Comparison of ENCODE assay signal across 21 cellular contexts in the genomic region with DNA sequence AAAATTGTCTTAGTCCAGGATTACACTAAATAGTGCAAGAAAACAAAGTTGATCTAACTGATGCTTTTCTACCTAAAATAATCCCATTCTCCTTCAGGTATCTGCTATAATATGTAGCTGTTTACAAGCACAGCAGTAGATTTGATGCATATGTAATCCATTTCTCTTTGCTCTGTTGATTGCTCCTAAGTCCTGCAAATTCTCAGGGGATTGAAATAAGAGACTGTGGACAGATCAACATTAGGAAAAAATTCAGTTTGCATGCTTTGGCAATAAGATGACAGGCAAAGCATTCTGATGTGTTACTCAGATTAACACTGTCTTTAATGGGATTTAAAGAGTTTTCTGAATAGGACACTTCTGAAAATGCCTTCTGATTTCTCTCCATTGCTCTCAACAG. TPM values are rescaled to one million over a fixed set of nuclear protein-coding genes. Genes with fewer than 3 reads are reported as not detected.
DNase-seq lines count a peak whose midpoint lies in the region; ATAC-seq, FAIRE-seq and TF ChIP-seq lines count a peak whose summit lies in the region.
"Had no signal": no experiment of that assay in that cellular context is flagged by ENCODE, and none has a peak within 500 bp of the region (broad histone marks: within the 10 kb centered on the region; RNA-seq: fewer than 3 reads in every experiment).

No MANE protein-coding gene starts in this region.

- H3K4me2 ChIP-seq in astrocyte (ENCODE audit: low read length), result no peak overlapping the region

- H3K4me3 ChIP-seq in astrocyte (ENCODE audit: insufficient read depth, low read depth, low read length), result no peak overlapping the region

- H3K4me1 ChIP-seq in astrocyte (ENCODE audit: insufficient read depth, low read length), result peaks cover 29% of the 10 kb centered on the region

- H2AFZ ChIP-seq in astrocyte (ENCODE audit: low read depth, low read length), result no peak overlapping the region

- no peak overlapping the region for H3K27ac ChIP-seq in astrocyte (ENCODE audit: low read depth, low read length)

- FAIRE-seq in astrocyte (lab: Jason Lieb, UNC), result no peak

- peaks cover 54% of the 10 kb centered on the region for H3K79me2 ChIP-seq in astrocyte (ENCODE audit: insufficient read depth, low read length)

- peaks cover 21% of the 10 kb centered on the region for H3K36me3 Mint-ChIP-seq in activated naive CD8-positive, alpha-beta T cell treated with anti-CD3 and anti-CD28 coated beads, Interleukin-2, amount 50 U/mL, for 24 hours (ENCODE audit: low read depth)
- H3K36me3 Mint-ChIP-seq in activated naive CD8-positive, alpha-beta T cell treated with anti-CD3 and anti-CD28 coated beads for 36 hours, result peaks cover 19% of the 10 kb centered on the region
- peaks cover 4% of the 10 kb centered on the region for H3K36me3 Mint-ChIP-seq in astrocyte (ENCODE audit: low read depth, unreplicated experiment)
- H3K36me3 Mint-ChIP-seq in activated T-helper 1 cell treated with anti-CD3 and anti-CD28 coated beads, Interleukin-12 subunit alpha, Interleukin-12 subunit beta, Interleukin-2, Interleukin-4 antibody, amounts not matched to agents 30 ng/mL and 10 ng/mL and 1 ng/mL, durations not matched to agents 14 hours and 24 hours and 36 hours (ENCODE audit: low read depth), result peaks cover 27% of the 10 kb centered on the region

- H3K4me1 Mint-ChIP-seq in activated naive CD8-positive, alpha-beta T cell treated with anti-CD3 and anti-CD28 coated beads, Interleukin-2, amount 50 U/mL, for 24 hours, result peaks cover 33% of the 10 kb centered on the region
- H3K4me1 Mint-ChIP-seq in activated naive CD8-positive, alpha-beta T cell treated with anti-CD3 and anti-CD28 coated beads for 36 hours, result peaks cover 25% of the 10 kb centered on the region
- peaks cover 31% of the 10 kb centered on the region for H3K4me1 Mint-ChIP-seq in astrocyte (ENCODE audit: low read depth, unreplicated experiment)
- H3K4me1 Mint-ChIP-seq in activated T-helper 1 cell treated with anti-CD3 and anti-CD28 coated beads, Interleukin-12 subunit alpha, Interleukin-12 subunit beta, Interleukin-2, Interleukin-4 antibody, amounts not matched to agents 30 ng/mL and 10 ng/mL and 1 ng/mL, durations not matched to agents 14 hours and 24 hours and 36 hours (ENCODE audit: low read depth), result peaks cover 23% of the 10 kb centered on the region

- H4K20me1 ChIP-seq in astrocyte (ENCODE audit: insufficient read depth, low read length), result peaks cover 11% of the 10 kb centered on the region

- intact Hi-C loops in activated T-helper 1 cell treated with anti-CD3 and anti-CD28 coated beads, Interleukin-12 subunit alpha, Interleukin-12 subunit beta, Interleukin-2, Interleukin-4 antibody, amounts not matched to agents 30 ng/mL and 10 ng/mL and 1 ng/mL, durations not matched to agents 14 hours and 24 hours and 36 hours (cut with micrococcal nuclease), result no loop called here

- TF ChIP-seq CTCF in astrocyte (IDR thresholded peaks at IDR 0.05; ENCODE audit: insufficient read depth, low read depth, low read length), result no peak

- H3K27ac Mint-ChIP-seq in activated naive CD8-positive, alpha-beta T cell treated with anti-CD3 and anti-CD28 coated beads, Interleukin-2, amount 50 U/mL, for 24 hours, result peak overlapping the region; percentile 33
- H3K27ac Mint-ChIP-seq in activated naive CD8-positive, alpha-beta T cell treated with anti-CD3 and anti-CD28 coated beads for 36 hours, result no peak overlapping the region
- peak overlapping the region; percentile 1 for H3K27ac Mint-ChIP-seq in astrocyte (ENCODE audit: unreplicated experiment)
- no peak overlapping the region for H3K27ac Mint-ChIP-seq in activated T-helper 1 cell treated with anti-CD3 and anti-CD28 coated beads, Interleukin-12 subunit alpha, Interleukin-12 subunit beta, Interleukin-2, Interleukin-4 antibody, amounts not matched to agents 30 ng/mL and 10 ng/mL and 1 ng/mL, durations not matched to agents 14 hours and 24 hours and 36 hours
- H3K27ac Mint-ChIP-seq: HFFc6 had no signal

- H3K9me3 ChIP-seq in astrocyte (ENCODE audit: insufficient read depth, low read depth, low read length), result no peaks in the 10 kb centered on the region

- no peaks in the 10 kb centered on the region for H3K9me3 Mint-ChIP-seq in activated naive CD8-positive, alpha-beta T cell treated with anti-CD3 and anti-CD28 coated beads, Interleukin-2, amount 50 U/mL, for 24 hours
- no peaks in the 10 kb centered on the region for H3K9me3 Mint-ChIP-seq in activated naive CD8-positive, alpha-beta T cell treated with anti-CD3 and anti-CD28 coated beads for 36 hours
- H3K9me3 Mint-ChIP-seq in astrocyte (ENCODE audit: unreplicated experiment), result no peaks in the 10 kb centered on the region
- H3K9me3 Mint-ChIP-seq in activated T-helper 1 cell treated with anti-CD3 and anti-CD28 coated beads, Interleukin-12 subunit alpha, Interleukin-12 subunit beta, Interleukin-2, Interleukin-4 antibody, amounts not matched to agents 30 ng/mL and 10 ng/mL and 1 ng/mL, durations not matched to agents 14 hours and 24 hours and 36 hours, result no peaks in the 10 kb centered on the region
- H3K9me3 Mint-ChIP-seq: CD4-positive, CD25-positive, alpha-beta regulatory T cell; HFFc6 had no signal

- peaks cover 12% of the 10 kb centered on the region for H3K36me3 ChIP-seq in astrocyte (ENCODE audit: insufficient read depth, low read length)

- H3K9ac ChIP-seq in astrocyte (ENCODE audit: low read length), result no peak overlapping the region

- no peak for DNase-seq in activated naive CD8-positive, alpha-beta T cell treated with anti-CD3 and anti-CD28 coated beads, Interleukin-2, amount 50 U/mL, for 24 hours
- no peak for DNase-seq in activated naive CD8-positive, alpha-beta T cell treated with anti-CD3 and anti-CD28 coated beads for 36 hours
- DNase-seq in astrocyte (ENCODE audit: low read depth) (no peak), fibroblast of the conjunctiva (ENCODE audit: low read depth) (peak; percentile 32), NCI-H345 treated with DMSO at 0.1 percent for 48 hours (lab: John Stamatoyannopoulos, UW; ENCODE audit: unreplicated experiment) (no peak), DMS 273 treated with DMSO at 0.1 percent for 48 hours (lab: John Stamatoyannopoulos, UW) (no peak), NCI-H1436 treated with DMSO at 0.1 percent for 48 hours (lab: John Stamatoyannopoulos, UW) (no peak)
- no peak for DNase-seq in activated T-helper 1 cell treated with anti-CD3 and anti-CD28 coated beads, Interleukin-12 subunit alpha, Interleukin-12 subunit beta, Interleukin-2, Interleukin-4 antibody, amounts not matched to agents 30 ng/mL and 10 ng/mL and 1 ng/mL, durations not matched to agents 14 hours and 24 hours and 36 hours (ENCODE audit: low spot score)
- DNase-seq: AML-193; Calu3; CD4-positive, CD25-positive, alpha-beta regulatory T cell; DND-41; GDM1; GOT3; HFFc6; Karpas-422; NCI-H1105 treated with DMSO at 0.1 percent for 48 hours; NCI-H187 treated with DMSO at 0.1 percent for 48 hours; NCI-H2227 treated with DMSO at 0.1 percent for 48 hours; NCI-H69; PC-3 had no signal

- H3K27me3 Mint-ChIP-seq in activated naive CD8-positive, alpha-beta T cell treated with anti-CD3 and anti-CD28 coated beads, Interleukin-2, amount 50 U/mL, for 24 hours, result no peaks in the 10 kb centered on the region
- H3K27me3 Mint-ChIP-seq in activated naive CD8-positive, alpha-beta T cell treated with anti-CD3 and anti-CD28 coated beads for 36 hours, result no peaks in the 10 kb centered on the region
- H3K27me3 Mint-ChIP-seq in astrocyte (ENCODE audit: low read depth, unreplicated experiment), result no peaks in the 10 kb centered on the region
- H3K27me3 Mint-ChIP-seq in activated T-helper 1 cell treated with anti-CD3 and anti-CD28 coated beads, Interleukin-12 subunit alpha, Interleukin-12 subunit beta, Interleukin-2, Interleukin-4 antibody, amounts not matched to agents 30 ng/mL and 10 ng/mL and 1 ng/mL, durations not matched to agents 14 hours and 24 hours and 36 hours (ENCODE audit: insufficient read depth), result no peaks in the 10 kb centered on the region
- H3K27me3 Mint-ChIP-seq: CD4-positive, CD25-positive, alpha-beta regulatory T cell had no signal

- H3K4me3 Mint-ChIP-seq in activated naive CD8-positive, alpha-beta T cell treated with anti-CD3 and anti-CD28 coated beads, Interleukin-2, amount 50 U/mL, for 24 hours, result no peak overlapping the region
- H3K4me3 Mint-ChIP-seq in activated naive CD8-positive, alpha-beta T cell treated with anti-CD3 and anti-CD28 coated beads for 36 hours, result no peak overlapping the region
- no peak overlapping the region for H3K4me3 Mint-ChIP-seq in astrocyte (ENCODE audit: unreplicated experiment)
- no peak overlapping the region for H3K4me3 Mint-ChIP-seq in activated T-helper 1 cell treated with anti-CD3 and anti-CD28 coated beads, Interleukin-12 subunit alpha, Interleukin-12 subunit beta, Interleukin-2, Interleukin-4 antibody, amounts not matched to agents 30 ng/mL and 10 ng/mL and 1 ng/mL, durations not matched to agents 14 hours and 24 hours and 36 hours
- H3K4me3 Mint-ChIP-seq: CD4-positive, CD25-positive, alpha-beta regulatory T cell; HFFc6 had no signal

- no peaks in the 10 kb centered on the region for H3K27me3 ChIP-seq in astrocyte (ENCODE audit: insufficient read depth, low read length)

- no peak for ATAC-seq in activated naive CD8-positive, alpha-beta T cell treated with anti-CD3 and anti-CD28 coated beads, Interleukin-2, amount 50 U/mL, for 24 hours

RNA-seq across cellular contexts. Expression of a gene that starts 34.7 kb away (rescaled TPM):
- total RNA-seq in activated naive CD8-positive, alpha-beta T cell treated with anti-CD3 and anti-CD28 coated beads for 36 hours, result 10 to 100 TPM; 28.5 to 33.0 TPM
- 119 and 126 TPM in 2 replicates for total RNA-seq in astrocyte
- 28.4 and 29.6 TPM in 2 replicates for total RNA-seq in activated T-helper 1 cell treated with anti-CD3 and anti-CD28 coated beads, Interleukin-12 subunit alpha, Interleukin-12 subunit beta, Interleukin-2, Interleukin-4 antibody, amounts not matched to agents 30 ng/mL and 10 ng/mL and 1 ng/mL, durations not matched to agents 14 hours and 24 hours and 36 hours

RNA-seq across cellular contexts. Expression of a gene that starts 59.6 kb away (rescaled TPM):
- total RNA-seq in activated naive CD8-positive, alpha-beta T cell treated with anti-CD3 and anti-CD28 coated beads for 36 hours, result not detected
- total RNA-seq in astrocyte, result 0.67 and 1.4 TPM in 2 replicates
- total RNA-seq in activated T-helper 1 cell treated with anti-CD3 and anti-CD28 coated beads, Interleukin-12 subunit alpha, Interleukin-12 subunit beta, Interleukin-2, Interleukin-4 antibody, amounts not matched to agents 30 ng/mL and 10 ng/mL and 1 ng/mL, durations not matched to agents 14 hours and 24 hours and 36 hours, result 0.12 TPM in 1 of 2 replicates, not detected in the other
- total RNA-seq: CD4-positive, CD25-positive, alpha-beta regulatory T cell had no signal

Comparison
In these comparisons a context has a peak if more than half of its experiments do, and no peak if none do; other contexts are left out.
1. H3K27ac Mint-ChIP-seq: peak in activated naive CD8-positive, alpha-beta T cell treated with anti-CD3 and anti-CD28 coated beads, Interleukin-2, amount 50 U/mL, for 24 hours (single experiment) and astrocyte (single experiment); none in activated naive CD8-positive, alpha-beta T cell treated with anti-CD3 and anti-CD28 coated beads for 36 hours (single experiment) and activated T-helper 1 cell treated with anti-CD3 and anti-CD28 coated beads, Interleukin-12 subunit alpha, Interleukin-12 subunit beta, Interleukin-2, Interleukin-4 antibody, amounts not matched to agents 30 ng/mL and 10 ng/mL and 1 ng/mL, durations not matched to agents 14 hours and 24 hours and 36 hours (single experiment).